In the genomic region with DNA sequence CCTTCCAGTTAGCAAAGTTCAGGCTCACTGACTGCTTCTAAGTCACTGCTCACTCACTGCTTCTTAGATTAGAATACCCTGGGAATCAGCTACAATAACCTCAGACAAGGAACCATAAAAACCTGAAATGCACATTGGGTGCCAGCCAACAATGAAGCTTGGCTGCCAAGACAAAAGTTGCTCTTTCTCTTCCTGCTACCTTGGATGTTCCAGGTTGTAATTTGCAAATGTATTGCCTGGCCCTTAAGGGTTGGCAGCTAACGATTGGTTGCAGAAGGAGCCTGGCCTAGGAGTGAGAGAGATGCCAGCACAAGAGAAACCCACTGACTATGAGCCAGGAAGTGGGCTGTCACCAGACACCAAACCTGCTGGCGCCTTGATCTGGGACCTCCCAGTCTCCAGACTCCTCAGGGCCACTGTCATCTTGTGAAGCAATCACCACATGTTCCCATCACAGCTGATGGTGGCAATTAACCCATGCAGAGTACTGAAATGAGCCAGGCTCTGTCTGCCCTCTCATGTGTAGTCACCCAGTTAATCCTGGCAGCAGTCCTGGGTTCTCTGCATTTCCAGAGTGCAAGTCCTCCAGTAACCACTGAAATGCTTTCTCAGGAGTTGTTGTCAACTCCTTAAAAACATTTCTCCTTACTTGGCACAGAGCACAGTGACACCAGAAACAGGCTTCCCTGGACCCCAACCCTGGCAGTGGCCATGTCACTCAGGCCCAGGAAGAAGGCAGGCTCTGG, we compare ENCODE assay signal across 6 cellular contexts.
DNase-seq lines count a peak whose midpoint lies in the region; ATAC-seq and TF ChIP-seq lines count a peak whose summit lies in the region.
"Not testable (repeated sequence)": the region's sequence is repeated elsewhere in the genome, so short reads cannot be mapped to it uniquely, and the experiment has no call there.

No MANE protein-coding gene starts in this region.

- in situ Hi-C loops in transverse colon (cut with MboI; ENCODE audit: low pct_ligation_motif_present in 1 of 4, low pct_unique_long_range_greater_than_20kb in 1 of 4, low sequenced_read_pairs in 3 of 4): not testable (repeated sequence)

- 0 out of 3 replicates have a peak, but pooled peaks have one; percentile 19 for ATAC-seq in RWPE2 (ENCODE audit: low read depth)
- ATAC-seq in left colon: peak; percentile 88

- TF ChIP-seq POLR2A in stomach (IDR thresholded peaks at IDR 0.05); transverse colon (IDR thresholded peaks at IDR 0.05): not testable (repeated sequence)

- not testable (repeated sequence) for H3K9me3 ChIP-seq in BLaER1; RWPE2 (ENCODE audit: severe bottlenecking); stomach; transverse colon

- not testable (repeated sequence) for H3K4me1 ChIP-seq in BLaER1; RWPE2 (ENCODE audit: insufficient read depth, poor library complexity, severe bottlenecking); stomach; transverse colon

- H4K20me1 ChIP-seq in BLaER1: not testable (repeated sequence)

- peak overlapping the region; percentile 7; the same call in 1 of the 2 replicates for H3K4me2 ChIP-seq in BLaER1

- TF ChIP-seq CTCF in RWPE2 (IDR thresholded peaks at IDR 0.05; ENCODE audit: poor library complexity, severe bottlenecking); stomach (IDR thresholded peaks at IDR 0.05); transverse colon (IDR thresholded peaks at IDR 0.05): not testable (repeated sequence)

- H3K27ac ChIP-seq in BLaER1; RWPE2 (ENCODE audit: poor library complexity, severe bottlenecking); stomach; transverse colon: not testable (repeated sequence)

- H3K4me3 ChIP-seq in BLaER1; Jurkat, Clone E6-1 (ENCODE audit: low read length); RWPE2 (ENCODE audit: severe bottlenecking); stomach; transverse colon: not testable (repeated sequence)

- H3K36me3 ChIP-seq in BLaER1; RWPE2 (ENCODE audit: low read depth); stomach; transverse colon: not testable (repeated sequence)

- H3K9ac ChIP-seq in BLaER1: not testable (repeated sequence)

- H3K27me3 ChIP-seq in BLaER1; RWPE2 (ENCODE audit: insufficient read depth, poor library complexity, severe bottlenecking); stomach; transverse colon: not testable (repeated sequence)

- intact Hi-C loops in left colon (cut with DNase I, micrococcal nuclease); stomach (cut with DNase I; ENCODE audit: low total_unique reads); transverse colon (cut with DNase I; ENCODE audit: low total_unique reads): not testable (repeated sequence)

- TF ChIP-seq EP300 in stomach (IDR thresholded peaks at IDR 0.05); transverse colon (IDR thresholded peaks at IDR 0.05; ENCODE audit: low read depth): not testable (repeated sequence)

- WGBS in stomach, 5 donors: 36 to 75% (median 57%) methylated on average over 2 of the region's 2 CpGs
- WGBS in transverse colon (ENCODE audit: low coverage in 1 of 2), 2 donors: 38% methylated on average over 2 of the region's 2 CpGs; no CpG with 5 or more reads in 1 of the 2 donors

- DNase-seq in Jurkat, Clone E6-1 (ENCODE audit: low read depth, low spot score): peak; percentile 65
- DNase-seq in RWPE2 (ENCODE audit: low spot score): not testable (repeated sequence)
- DNase-seq in left colon (peak; percentile 32 to 38), stomach (peak; percentile 29), transverse colon (peak; percentile 62)
